Comparison of ENCODE assay signal across 8 cellular contexts in the genomic region with DNA sequence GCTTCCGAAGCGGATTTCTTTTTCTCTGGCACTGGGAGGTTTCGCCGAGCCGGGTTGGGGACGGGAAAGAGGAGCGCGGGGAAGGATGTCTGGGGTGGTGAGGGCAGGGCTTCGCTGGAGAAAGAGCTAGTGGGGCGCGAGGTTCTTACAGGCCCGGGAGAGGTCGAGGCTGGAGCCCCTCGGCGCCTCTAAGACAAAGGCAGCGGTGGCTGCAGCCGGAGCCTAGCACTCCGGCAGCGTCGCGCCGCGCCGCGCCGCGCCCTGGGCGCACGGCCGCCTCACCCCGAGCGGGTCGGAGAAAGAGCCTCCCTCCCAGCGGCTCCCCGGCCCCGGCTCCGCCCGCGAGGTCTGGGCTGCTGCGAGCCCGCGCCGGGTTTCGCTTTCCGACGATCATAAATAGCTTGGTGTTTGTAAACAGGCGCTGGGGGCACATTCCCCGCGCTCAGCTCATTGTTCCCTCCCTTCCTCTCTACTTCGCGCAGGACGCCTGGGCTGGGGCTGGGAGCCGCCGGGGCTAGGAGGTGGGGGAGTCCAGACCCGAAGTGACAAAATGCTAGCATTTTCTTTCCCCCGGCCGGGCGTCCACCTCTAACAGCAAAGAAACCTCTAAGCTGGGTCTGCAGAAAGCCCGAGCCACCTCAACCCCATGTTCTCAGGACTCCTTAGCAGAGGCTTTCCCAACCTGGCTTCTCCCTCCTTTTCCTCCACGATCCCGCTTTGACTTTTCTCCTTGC.
DNase-seq lines count a peak whose midpoint lies in the region; ATAC-seq lines count a peak whose summit lies in the region.

No MANE protein-coding gene starts in this region.

- peaks cover 42% of the 10 kb centered on the region for H3K4me1 Mint-ChIP-seq in stimulated activated memory B cell treated with anti-CD40 and anti-IgM and Interleukin-4, amounts not matched to agents 10 μg/mL and 1 μg/mL and 100 μg/mL, for 72 hours

- H3K27me3 Mint-ChIP-seq in stimulated activated memory B cell treated with anti-CD40 and anti-IgM and Interleukin-4, amounts not matched to agents 10 μg/mL and 1 μg/mL and 100 μg/mL, for 72 hours = peaks cover 79% of the 10 kb centered on the region

- no peak overlapping the region for H3K27ac Mint-ChIP-seq in stimulated activated memory B cell treated with anti-CD40 and anti-IgM and Interleukin-4, amounts not matched to agents 10 μg/mL and 1 μg/mL and 100 μg/mL, for 72 hours

- no peaks in the 10 kb centered on the region for H3K9me3 Mint-ChIP-seq in stimulated activated memory B cell treated with anti-CD40 and anti-IgM and Interleukin-4, amounts not matched to agents 10 μg/mL and 1 μg/mL and 100 μg/mL, for 72 hours

- peak overlapping the region; percentile 84 for H3K27ac ChIP-seq in cingulate gyrus (ENCODE audit: low read depth, low read length)

- H3K36me3 Mint-ChIP-seq in stimulated activated memory B cell treated with anti-CD40 and anti-IgM and Interleukin-4, amounts not matched to agents 10 μg/mL and 1 μg/mL and 100 μg/mL, for 72 hours = no peaks in the 10 kb centered on the region

- peak; percentile 40 to 63 for DNase-seq in SHP77 (lab: John Stamatoyannopoulos, UW)
- no peak for DNase-seq in SHP77 treated with DMSO at 0.1 percent for 48 hours (lab: John Stamatoyannopoulos, UW)
- peak; percentile 44 for DNase-seq in NOMO-1 treated with DMSO at 0.1 percent for 48 hours (lab: John Stamatoyannopoulos, UW; ENCODE audit: unreplicated experiment)
- DNase-seq in left kidney (ENCODE audit: low read depth, low spot score) = peak; percentile 89

- peak overlapping the region; percentile 79 for H3K4me3 Mint-ChIP-seq in stimulated activated memory B cell treated with anti-CD40 and anti-IgM and Interleukin-4, amounts not matched to agents 10 μg/mL and 1 μg/mL and 100 μg/mL, for 72 hours

- ATAC-seq in HG03159 (IDR thresholded peaks at IDR 0.05; ENCODE audit: unreplicated experiment) (peak; percentile 48), HG02852 (IDR thresholded peaks at IDR 0.05; ENCODE audit: unreplicated experiment) (no peak)
- no peak for ATAC-seq in stimulated activated memory B cell treated with anti-CD40 and anti-IgM and Interleukin-4, amounts not matched to agents 10 μg/mL and 1 μg/mL and 100 μg/mL, for 72 hours
